In genomic region chr6:3200682-3201081, GRCh38 we compare ENCODE assay signal across 21 cellular contexts. TPM values are rescaled to one million over a fixed set of nuclear protein-coding genes. Genes with fewer than 3 reads are reported as not detected.
DNase-seq lines count a peak whose midpoint lies in the region; ATAC-seq, FAIRE-seq and TF ChIP-seq lines count a peak whose summit lies in the region.
"Had no signal": no experiment of that assay in that cellular context is flagged by ENCODE, and none has a peak within 500 bp of the region (broad histone marks: within the 10 kb centered on the region; RNA-seq: fewer than 3 reads in every experiment).

No MANE protein-coding gene starts in this region.

- POLR2A ChIA-PET in HepG2 (lab: Yijun Ruan, JAX) = no interaction called here

- CTCF ChIA-PET in HepG2 (lab: Yijun Ruan, JAX; ENCODE audit: low intra/inter-chr PET ratio, low total read pairs) = no interaction called here

- H3K36me3 ChIP-seq in HepG2 (replicated peaks in 1 of 2; ENCODE audit: control insufficient read depth in 1 of 2, insufficient read depth in 2 of 2, low read length in 2 of 2) = no peaks in the 10 kb centered on the region
- H3K36me3 ChIP-seq in right lobe of liver = no peaks in the 10 kb centered on the region
- H3K36me3 ChIP-seq in transverse colon = no peaks in the 10 kb centered on the region
- H3K36me3 ChIP-seq: BLaER1 treated with 17β-estradiol and CSF1 and Interleukin-3, amounts not matched to agents 10 nM and 100 nM had no signal

- no peak for TF ChIP-seq RAD21 in HepG2 (CRISPR knock-in tag; IDR thresholded peaks at IDR 0.05)

- H3K4me2 ChIP-seq in HepG2 (ENCODE audit: low read depth, low read length) = no peak overlapping the region
- H3K4me2 ChIP-seq: A549; BLaER1 treated with 17β-estradiol and CSF1 and Interleukin-3, amounts not matched to agents 10 nM and 100 nM had no signal

- in situ Hi-C loops in HepG2 (cut with HindIII; ENCODE audit: extremely low pct_ligation_motif_present, low pct_unique_long_range_greater_than_20kb) = no loop called here
- in situ Hi-C loops in transverse colon (cut with MboI; ENCODE audit: low pct_ligation_motif_present in 1 of 4, low pct_unique_long_range_greater_than_20kb in 1 of 4, low sequenced_read_pairs in 3 of 4) = no loop called here

- peaks cover 0 to 23% of the 10 kb centered on the region in 2 experiments; a peak in 1 of 5 replicates for H3K27me3 ChIP-seq in HepG2 (ENCODE audit: control insufficient read depth in 1 of 2, insufficient read depth in 2 of 2, low read length in 2 of 2)
- no peaks in the 10 kb centered on the region for H3K27me3 ChIP-seq in right lobe of liver
- no peaks in the 10 kb centered on the region for H3K27me3 ChIP-seq in transverse colon
- H3K27me3 ChIP-seq: BLaER1 treated with 17β-estradiol and CSF1 and Interleukin-3, amounts not matched to agents 10 nM and 100 nM had no signal

- H3K79me2 ChIP-seq in HepG2 (ENCODE audit: insufficient read depth, low read length) = no peaks in the 10 kb centered on the region

- H3K4me3 ChIP-seq in HepG2 (replicated peaks in 1 of 3; ENCODE audit: insufficient read depth in 1 of 3, low read depth in 2 of 3, low read length in 3 of 3) (no peak overlapping the region), right lobe of liver (no peak overlapping the region), foreskin fibroblast (ENCODE audit: low read depth in 1 of 2, low read length in 2 of 2) (no peak overlapping the region), transverse colon (no peak overlapping the region)
- H3K4me3 ChIP-seq: A549; BLaER1 treated with 17β-estradiol and CSF1 and Interleukin-3, amounts not matched to agents 10 nM and 100 nM had no signal

- TF ChIP-seq POLR2A in HepG2 (IDR thresholded peaks at IDR 0.05; ENCODE audit: insufficient read depth in 1 of 2, low read depth in 2 of 2, low read length in 2 of 2) (no peak), right lobe of liver (IDR thresholded peaks at IDR 0.05) (no peak), transverse colon (IDR thresholded peaks at IDR 0.05) (no peak)

- ATAC-seq in HepG2 (no peak), right lobe of liver (no peak)
- ATAC-seq: A549; CD8-positive, alpha-beta T cell had no signal

- no TSS peak for BruUV-seq in HepG2 (replicated peaks; lab: Mats Ljungman, UMichigan)

- H3K9me3 ChIP-seq in HepG2 (ENCODE audit: low read length) = no peaks in the 10 kb centered on the region
- no peaks in the 10 kb centered on the region for H3K9me3 ChIP-seq in right lobe of liver
- no peaks in the 10 kb centered on the region for H3K9me3 ChIP-seq in transverse colon
- H3K9me3 ChIP-seq: A549, Caco-2 had no signal

- no peak for TF ChIP-seq EP300 in HepG2 (IDR thresholded peaks at IDR 0.05; ENCODE audit: low read depth in 2 of 2, low read length in 2 of 2)
- TF ChIP-seq EP300 in HepG2 (CRISPR knock-in tag; IDR thresholded peaks at IDR 0.05; ENCODE audit: borderline replicate concordance) = no peak
- TF ChIP-seq EP300 in transverse colon (IDR thresholded peaks at IDR 0.05; ENCODE audit: low read depth) = no peak

- H3K9ac ChIP-seq in HepG2 (ENCODE audit: insufficient read depth, low read depth, low read length) = no peak overlapping the region
- H3K9ac ChIP-seq: BLaER1 treated with 17β-estradiol and CSF1 and Interleukin-3, amounts not matched to agents 10 nM and 100 nM had no signal

- DNase-seq in HepG2 (ENCODE audit: low spot score) = no peak
- no peak for DNase-seq in right lobe of liver
- peak; percentile 7 for DNase-seq in ecto neural progenitor cell (ENCODE audit: low spot score)
- DNase-seq in foreskin fibroblast = no peak
- no peak for DNase-seq in transverse colon
- DNase-seq: AML-193; Caco-2; Calu3; CD4-positive, alpha-beta T cell; CD8-positive, alpha-beta T cell; DMS79 treated with DMSO at 0.1 percent for 48 hours; GF-D8 had no signal

- no peak for TF ChIP-seq CTCF in HepG2 (CRISPR knock-in tag; IDR thresholded peaks at IDR 0.05)
- no peak for TF ChIP-seq CTCF in right lobe of liver (IDR thresholded peaks at IDR 0.05)
- no peak for TF ChIP-seq CTCF in foreskin fibroblast (IDR thresholded peaks at IDR 0.05; ENCODE audit: low read depth, low read length)
- no peak for TF ChIP-seq CTCF in transverse colon (IDR thresholded peaks at IDR 0.05)

- intact Hi-C loops in HepG2 (cut with micrococcal nuclease; ENCODE audit: unreplicated experiment) (no loop called here), right lobe of liver (cut with DNase I) (no loop called here), transverse colon (cut with DNase I; ENCODE audit: low total_unique reads) (loop anchor here (5.0 kb wide), 1 partner anchor 418 kb away; no protein-coding TSS in a partner anchor)

- H3K27ac ChIP-seq in HepG2 (ENCODE audit: extremely low read length, insufficient read depth, low read length) (no peak overlapping the region), right lobe of liver (no peak overlapping the region), transverse colon (no peak overlapping the region)
- H3K27ac ChIP-seq: 22Rv1; A549; BLaER1 treated with 17β-estradiol and CSF1 and Interleukin-3, amounts not matched to agents 10 nM and 100 nM; C4-2B had no signal

- no peak for FAIRE-seq in HepG2 (lab: Jason Lieb, UNC)
- FAIRE-seq: A549, D721Med, G401.6, GM12892, GM18507 had no signal

- H3K4me1 ChIP-seq in HepG2 (ENCODE audit: insufficient read depth, low read length) (peaks cover 14% of the 10 kb centered on the region), right lobe of liver (no peaks in the 10 kb centered on the region), transverse colon (no peaks in the 10 kb centered on the region)
- H3K4me1 ChIP-seq: Caco-2 had no signal

- H2AFZ ChIP-seq in HepG2 (ENCODE audit: low read length) = no peak overlapping the region

- H4K20me1 ChIP-seq in HepG2 (ENCODE audit: insufficient read depth, low read length) = no peaks in the 10 kb centered on the region
- H4K20me1 ChIP-seq: BLaER1 treated with 17β-estradiol and CSF1 and Interleukin-3, amounts not matched to agents 10 nM and 100 nM had no signal

RNA-seq across cellular contexts. Expression of gene TUBB2B, which starts 26.8 kb away (rescaled TPM):
- total RNA-seq in HepG2 (2016; rRNA removed; fragmentation: Illumina TruSeq; extraction: Trizol) (9.3 and 10.3 TPM in 2 replicates), right lobe of liver (1 to 10 TPM; 1.0 to 3.9 (median 2.5) TPM), transverse colon (10 to 100 TPM in 2 of 4 donors, 1 to 10 TPM in 2; 2.9 to 14.9 (median 9.4) TPM)
- 4.4 and 4.7 TPM in 2 replicates for total RNA-seq in HepG2 (2016; cell fraction: cytosol; rRNA removed; fragmentation: Illumina TruSeq; extraction: Trizol; ENCODE audit: low read depth)
- 7.4 and 10.0 TPM in 2 replicates for total RNA-seq in HepG2 (2016; cell fraction: insoluble cytoplasmic fraction; rRNA removed; fragmentation: Illumina TruSeq; extraction: Trizol)
- total RNA-seq in HepG2 (2016; cell fraction: membrane; rRNA removed; fragmentation: Illumina TruSeq; extraction: Trizol) = 7.0 TPM in 2 replicates
- 4.2 TPM in 2 replicates for total RNA-seq in HepG2 (2016; cell fraction: nucleus; rRNA removed; fragmentation: Illumina TruSeq; extraction: Trizol)
- polyA plus RNA-seq in HepG2 (2011; rRNA removed) = 23.6 and 39.5 TPM in 2 replicates
- 33.6 and 35.1 TPM in 2 replicates for polyA plus RNA-seq in HepG2 (2011; cell fraction: cytosol; rRNA removed)
- 20.7 and 31.9 TPM in 2 replicates for polyA plus RNA-seq in HepG2 (2011; cell fraction: nucleus; rRNA removed)
- 18.7 and 50.4 TPM in 2 replicates for polyA plus RNA-seq in HepG2 (2012)
- 3.0 and 3.6 TPM in 2 replicates for polyA plus RNA-seq in HepG2 (2016; cell fraction: cytosol; fragmentation: Illumina TruSeq; extraction: Trizol; ENCODE audit: low read depth)
- 8.6 and 11.7 TPM in 2 replicates for polyA plus RNA-seq in HepG2 (2016; cell fraction: insoluble cytoplasmic fraction; fragmentation: Illumina TruSeq; extraction: Trizol; ENCODE audit: low read depth)
- 4.9 and 7.1 TPM in 2 replicates for polyA plus RNA-seq in HepG2 (2016; cell fraction: membrane; fragmentation: Illumina TruSeq; extraction: Trizol; ENCODE audit: low read depth)
- 6.5 and 6.8 TPM in 2 replicates for polyA plus RNA-seq in HepG2 (2016; cell fraction: nucleus; fragmentation: Illumina TruSeq; extraction: Trizol; ENCODE audit: insufficient read depth, low read depth)
- polyA minus RNA-seq in HepG2 (2011; rRNA and poly(A)+ RNA removed; ENCODE audit: low replicate concordance) = 39.5 TPM in 1 of 2 replicates, not detected in the other
- polyA minus RNA-seq in HepG2 (2011; cell fraction: cytosol; rRNA and poly(A)+ RNA removed) = 20.2 and 27.6 TPM in 2 replicates
- polyA minus RNA-seq in HepG2 (2011; cell fraction: nucleus; rRNA and poly(A)+ RNA removed) = 4.5 and 11.2 TPM in 2 replicates
- total RNA-seq: B cell; CD4-positive, alpha-beta T cell had no signal

RNA-seq across cellular contexts. Expression of gene TUBB2A, which starts 43.3 kb away (rescaled TPM):
- total RNA-seq in HepG2 (2016; rRNA removed; fragmentation: Illumina TruSeq; extraction: Trizol) (35.3 and 38.1 TPM in 2 replicates), right lobe of liver (100 to 1,000 TPM in 2 of 6 experiments, 10 to 100 TPM in 4; 32.8 to 136 (median 83.8) TPM), transverse colon (10 to 100 TPM; 15.4 to 41.0 (median 29.4) TPM)
- total RNA-seq in HepG2 (2016; cell fraction: cytosol; rRNA removed; fragmentation: Illumina TruSeq; extraction: Trizol; ENCODE audit: low read depth) = 10.1 and 10.3 TPM in 2 replicates
- total RNA-seq in HepG2 (2016; cell fraction: insoluble cytoplasmic fraction; rRNA removed; fragmentation: Illumina TruSeq; extraction: Trizol) = 32.8 and 36.3 TPM in 2 replicates
- total RNA-seq in HepG2 (2016; cell fraction: membrane; rRNA removed; fragmentation: Illumina TruSeq; extraction: Trizol) = 12.7 and 14.0 TPM in 2 replicates
- 13.9 and 14.1 TPM in 2 replicates for total RNA-seq in HepG2 (2016; cell fraction: nucleus; rRNA removed; fragmentation: Illumina TruSeq; extraction: Trizol)
- polyA plus RNA-seq in HepG2 (2011; rRNA removed) = 106 and 178 TPM in 2 replicates
- 118 and 142 TPM in 2 replicates for polyA plus RNA-seq in HepG2 (2011; cell fraction: cytosol; rRNA removed)
- polyA plus RNA-seq in HepG2 (2011; cell fraction: nucleus; rRNA removed) = 111 and 136 TPM in 2 replicates
- polyA plus RNA-seq in HepG2 (2012) = 89.5 and 170 TPM in 2 replicates
- 7.8 and 9.2 TPM in 2 replicates for polyA plus RNA-seq in HepG2 (2016; cell fraction: cytosol; fragmentation: Illumina TruSeq; extraction: Trizol; ENCODE audit: low read depth)
- polyA plus RNA-seq in HepG2 (2016; cell fraction: insoluble cytoplasmic fraction; fragmentation: Illumina TruSeq; extraction: Trizol; ENCODE audit: low read depth) = 37.3 and 40.4 TPM in 2 replicates
- polyA plus RNA-seq in HepG2 (2016; cell fraction: membrane; fragmentation: Illumina TruSeq; extraction: Trizol; ENCODE audit: low read depth) = 8.6 and 9.4 TPM in 2 replicates
- polyA plus RNA-seq in HepG2 (2016; cell fraction: nucleus; fragmentation: Illumina TruSeq; extraction: Trizol; ENCODE audit: insufficient read depth, low read depth) = 25.9 and 28.8 TPM in 2 replicates
- polyA minus RNA-seq in HepG2 (2011; rRNA and poly(A)+ RNA removed; ENCODE audit: low replicate concordance) = 14.5 and 150 TPM in 2 replicates
- 76.6 and 136 TPM in 2 replicates for polyA minus RNA-seq in HepG2 (2011; cell fraction: cytosol; rRNA and poly(A)+ RNA removed)
- polyA minus RNA-seq in HepG2 (2011; cell fraction: nucleus; rRNA and poly(A)+ RNA removed) = 30.0 and 49.6 TPM in 2 replicates

RNA-seq across cellular contexts. Expression of gene PSMG4, which starts 58.1 kb away (rescaled TPM):
- total RNA-seq in HepG2 (2016; rRNA removed; fragmentation: Illumina TruSeq; extraction: Trizol) (24.5 and 32.8 TPM in 2 replicates), right lobe of liver (10 to 100 TPM in 5 of 6 experiments, 1 to 10 TPM in 1; 9.4 to 15.4 (median 11.0) TPM), transverse colon (10 to 100 TPM; 10.1 to 22.7 (median 16.7) TPM)
- total RNA-seq in HepG2 (2016; cell fraction: cytosol; rRNA removed; fragmentation: Illumina TruSeq; extraction: Trizol; ENCODE audit: low read depth) = 43.3 and 56.1 TPM in 2 replicates
- 26.0 and 30.5 TPM in 2 replicates for total RNA-seq in HepG2 (2016; cell fraction: insoluble cytoplasmic fraction; rRNA removed; fragmentation: Illumina TruSeq; extraction: Trizol)
- 33.3 and 46.1 TPM in 2 replicates for total RNA-seq in HepG2 (2016; cell fraction: membrane; rRNA removed; fragmentation: Illumina TruSeq; extraction: Trizol)
- total RNA-seq in HepG2 (2016; cell fraction: nucleus; rRNA removed; fragmentation: Illumina TruSeq; extraction: Trizol) = 22.5 and 24.0 TPM in 2 replicates
- 28.5 and 32.8 TPM in 2 replicates for polyA plus RNA-seq in HepG2 (2011; rRNA removed)
- 24.5 and 48.7 TPM in 2 replicates for polyA plus RNA-seq in HepG2 (2011; cell fraction: cytosol; rRNA removed)
- 39.7 and 47.3 TPM in 2 replicates for polyA plus RNA-seq in HepG2 (2011; cell fraction: nucleus; rRNA removed)
- 24.7 TPM in 2 replicates for polyA plus RNA-seq in HepG2 (2012)
- polyA plus RNA-seq in HepG2 (2016; cell fraction: cytosol; fragmentation: Illumina TruSeq; extraction: Trizol; ENCODE audit: low read depth) = 40.0 and 56.6 TPM in 2 replicates
- polyA plus RNA-seq in HepG2 (2016; cell fraction: insoluble cytoplasmic fraction; fragmentation: Illumina TruSeq; extraction: Trizol; ENCODE audit: low read depth) = 25.9 and 30.2 TPM in 2 replicates
- 27.5 and 37.6 TPM in 2 replicates for polyA plus RNA-seq in HepG2 (2016; cell fraction: membrane; fragmentation: Illumina TruSeq; extraction: Trizol; ENCODE audit: low read depth)
- polyA plus RNA-seq in HepG2 (2016; cell fraction: nucleus; fragmentation: Illumina TruSeq; extraction: Trizol; ENCODE audit: insufficient read depth, low read depth) = 36.5 and 39.2 TPM in 2 replicates
- polyA minus RNA-seq in HepG2 (2011; rRNA and poly(A)+ RNA removed; ENCODE audit: low replicate concordance) = 28.6 and 43.2 TPM in 2 replicates
- polyA minus RNA-seq in HepG2 (2011; cell fraction: cytosol; rRNA and poly(A)+ RNA removed) = 12.1 and 14.2 TPM in 2 replicates
- 23.0 and 28.2 TPM in 2 replicates for polyA minus RNA-seq in HepG2 (2011; cell fraction: nucleus; rRNA and poly(A)+ RNA removed)
